In genomic region chr4:57320217-57320616, GRCh38 we compare ENCODE assay signal across 19 cellular contexts.
DNase-seq lines count a peak whose midpoint lies in the region; ATAC-seq and TF ChIP-seq lines count a peak whose summit lies in the region.
"Had no signal": no experiment of that assay in that cellular context is flagged by ENCODE, and none has a peak within 500 bp of the region (broad histone marks: within the 10 kb centered on the region; RNA-seq: fewer than 3 reads in every experiment).

No MANE protein-coding gene starts in this region.

- no peaks in the 10 kb centered on the region for H3K27me3 Mint-ChIP-seq in MCF 10A (ENCODE audit: insufficient read depth, unreplicated experiment)
- no peaks in the 10 kb centered on the region for H3K27me3 Mint-ChIP-seq in GM23338 (ENCODE audit: insufficient read depth, low read depth, poor library complexity)
- H3K27me3 Mint-ChIP-seq: CD4-positive, alpha-beta T cell had no signal

- H3K9me3 ChIP-seq in breast epithelium (no peaks in the 10 kb centered on the region), heart right ventricle (no peaks in the 10 kb centered on the region), gastroesophageal sphincter (no peaks in the 10 kb centered on the region)
- H3K9me3 ChIP-seq: A549, Caco-2 had no signal

- DNase-seq in MCF 10A (ENCODE audit: unreplicated experiment): peak; percentile 41
- DNase-seq in breast epithelium (ENCODE audit: low spot score in 2 of 2): no peak
- DNase-seq in GM23338 (ENCODE audit: low spot score): no peak
- DNase-seq in dedifferentiated amniotic fluid mesenchymal stem cell (ENCODE audit: extremely low spot score): peak; percentile 24
- no peak for DNase-seq in heart right ventricle
- no peak for DNase-seq in GM03348 (ENCODE audit: low spot score)
- DNase-seq in cortex of kidney (lab: John Stamatoyannopoulos, UW): no peak
- DNase-seq: AML-193; Caco-2; CD4-positive, alpha-beta T cell; GF-D8; H9 had no signal

- POLR2A ChIA-PET in MCF 10A (lab: Yijun Ruan, JAX): no interaction called here

- H2AFZ ChIP-seq in GM23338: 0 out of 2 replicates have a peak overlapping the region, but pooled peaks have one; percentile 38

- TF ChIP-seq POLR2A in breast epithelium (IDR thresholded peaks at IDR 0.05) (no peak), gastroesophageal sphincter (IDR thresholded peaks at IDR 0.05) (no peak)

- 69% methylated on average over 3 of the region's 3 CpGs for WGBS in heart right ventricle, 2 donors
- 61 to 88% methylated on average over 3 of the region's 3 CpGs for WGBS in gastroesophageal sphincter (ENCODE audit: low coverage in 1 of 2), 2 donors

- H3K4me1 ChIP-seq in breast epithelium (no peaks in the 10 kb centered on the region), GM23338 (ENCODE audit: insufficient read depth) (no peaks in the 10 kb centered on the region), heart right ventricle (peaks cover 0 to 10% (median 0%) of the 10 kb centered on the region in 9 donors), gastroesophageal sphincter (no peaks in the 10 kb centered on the region)
- H3K4me1 ChIP-seq: A549, Caco-2 had no signal

- H3K4me3 ChIP-seq in breast epithelium: no peak overlapping the region
- H3K4me3 ChIP-seq in GM23338: no peak overlapping the region
- no peak overlapping the region for H3K4me3 ChIP-seq in heart right ventricle
- H3K4me3 ChIP-seq in gastroesophageal sphincter: no peak overlapping the region
- H3K4me3 ChIP-seq: A549, GM12878 had no signal

- H3K36me3 ChIP-seq in breast epithelium (no peaks in the 10 kb centered on the region), GM23338 (ENCODE audit: insufficient read depth) (no peaks in the 10 kb centered on the region), heart right ventricle (no peaks in the 10 kb centered on the region), gastroesophageal sphincter (no peaks in the 10 kb centered on the region)

- no peaks in the 10 kb centered on the region for H4K20me1 ChIP-seq in GM23338 (replicated peaks; ENCODE audit: insufficient read depth)

- intact Hi-C loops in MCF 10A (cut with micrococcal nuclease) (no loop called here), breast epithelium (cut with DNase I; ENCODE audit: low total_unique reads) (no loop called here), heart right ventricle (cut with DNase I) (no loop called here)

- no peaks in the 10 kb centered on the region for H3K79me2 ChIP-seq in GM23338 (replicated peaks; ENCODE audit: insufficient read depth)

- no peak for ATAC-seq in GM23338
- ATAC-seq in heart right ventricle: no peak
- ATAC-seq in gastroesophageal sphincter: no peak
- ATAC-seq: A549, GM12878 had no signal

- TF ChIP-seq CTCF in MCF 10A (IDR thresholded peaks at IDR 0.05; ENCODE audit: unreplicated experiment) (no peak), breast epithelium (IDR thresholded peaks at IDR 0.05) (no peak), GM23338 (conservative IDR thresholded peaks at IDR 0.05; ENCODE audit: low read depth in 2 of 2) (no peak), heart right ventricle (IDR thresholded peaks at IDR 0.05) (no peak), gastroesophageal sphincter (IDR thresholded peaks at IDR 0.05) (no peak)

- H3K9me2 ChIP-seq in GM23338 (ENCODE audit: insufficient read depth): 0 out of 2 replicates have a peak, but pooled peaks cover 5% of the 10 kb centered on the region

- H3K27ac ChIP-seq in breast epithelium: no peak overlapping the region
- no peak overlapping the region for H3K27ac ChIP-seq in GM23338 (ENCODE audit: low read depth)
- no peak overlapping the region for H3K27ac ChIP-seq in heart right ventricle
- H3K27ac ChIP-seq in gastroesophageal sphincter: no peak overlapping the region
- H3K27ac ChIP-seq: 22Rv1, A549, C4-2B, HL-60, KMS-11 had no signal

- CTCF ChIA-PET in MCF 10A (lab: Yijun Ruan, JAX): no interaction called here

- H3K4me1 Mint-ChIP-seq in MCF 10A (ENCODE audit: insufficient read depth, unreplicated experiment) (peaks cover 30% of the 10 kb centered on the region), GM23338 (peaks cover 4% of the 10 kb centered on the region; the same call in 2 of the 3 replicates)

- H3F3A ChIP-seq in GM23338 (replicated peaks; ENCODE audit: low read depth): no peaks in the 10 kb centered on the region

- H3K4me3 Mint-ChIP-seq in MCF 10A (ENCODE audit: unreplicated experiment) (peak overlapping the region; percentile 14), GM23338 (no peak overlapping the region)
- H3K4me3 Mint-ChIP-seq: CD4-positive, alpha-beta T cell; H9 had no signal

- H3K36me3 Mint-ChIP-seq in MCF 10A (ENCODE audit: insufficient read depth, unreplicated experiment): no peaks in the 10 kb centered on the region
- H3K36me3 Mint-ChIP-seq in GM23338 (ENCODE audit: low read depth): no peaks in the 10 kb centered on the region

- no peak overlapping the region for H3K4me2 ChIP-seq in GM23338
- H3K4me2 ChIP-seq: A549, KMS-11 had no signal

- BruUV-seq in MCF 10A (replicated peaks; lab: Mats Ljungman, UMichigan): no TSS peak

- no peak for TF ChIP-seq EP300 in gastroesophageal sphincter (IDR thresholded peaks at IDR 0.05)

- peak overlapping the region; percentile 79 for H3K27ac Mint-ChIP-seq in MCF 10A (ENCODE audit: low read depth, unreplicated experiment)
- no peak overlapping the region for H3K27ac Mint-ChIP-seq in GM23338
- H3K27ac Mint-ChIP-seq: CD4-positive, alpha-beta T cell; H9 had no signal

- H3K9me3 Mint-ChIP-seq in MCF 10A (ENCODE audit: unreplicated experiment): peaks cover 6% of the 10 kb centered on the region
- H3K9me3 Mint-ChIP-seq in GM23338: no peaks in the 10 kb centered on the region
- H3K9me3 Mint-ChIP-seq: H9 had no signal

- no peaks in the 10 kb centered on the region for H3K27me3 ChIP-seq in breast epithelium
- no peaks in the 10 kb centered on the region for H3K27me3 ChIP-seq in GM23338 (ENCODE audit: insufficient read depth)
- no peaks in the 10 kb centered on the region for H3K27me3 ChIP-seq in heart right ventricle
- peaks cover 4% of the 10 kb centered on the region for H3K27me3 ChIP-seq in gastroesophageal sphincter

TF ChIP-seq in GM23338, 12 proteins besides CTCF, POLR2A, EP300 and RAD21:
- no peak for TF ChIP-seq EZH2phosphoT487 (IDR thresholded peaks at IDR 0.05; ENCODE audit: unreplicated experiment)
- no peak for TF ChIP-seq POLR2AphosphoS5 (IDR thresholded peaks at IDR 0.05; ENCODE audit: low read depth)
- no peak for TF ChIP-seq ZNF331 (CRISPR knock-in tag; IDR thresholded peaks at IDR 0.05; ENCODE audit: low read depth)

Comparison
In these comparisons a context has a peak if more than half of its experiments do, and no peak if none do; other contexts are left out.
1. DNase-seq: peak in MCF 10A (single experiment) and dedifferentiated amniotic fluid mesenchymal stem cell (single experiment); none in breast epithelium (0 of 2), GM23338 (single experiment), heart right ventricle (0 of 2), GM03348 (single experiment) and cortex of kidney (single experiment).